15 cellular contexts compared by ENCODE assay signal in genomic region chr5:73654861-73655318, GRCh38. TPM values are rescaled to one million over a fixed set of nuclear protein-coding genes. Genes with fewer than 3 reads are reported as not detected.
DNase-seq lines count a peak whose midpoint lies in the region; ATAC-seq, FAIRE-seq and TF ChIP-seq lines count a peak whose summit lies in the region.
"Had no signal": no experiment of that assay in that cellular context is flagged by ENCODE, and none has a peak within 500 bp of the region (broad histone marks: within the 10 kb centered on the region; RNA-seq: fewer than 3 reads in every experiment).

No MANE protein-coding gene starts in this region.

- no peak overlapping the region for H3K56ac ChIP-seq in IMR-90 (ENCODE audit: extremely low read depth, insufficient read depth, low read length)

- H3K9me1 ChIP-seq in IMR-90 (ENCODE audit: insufficient read depth, low read length), result peaks cover 13% of the 10 kb centered on the region

- no peak overlapping the region for H2AK9ac ChIP-seq in IMR-90 (replicated peaks; ENCODE audit: low read depth, low read length, poor library complexity)

- H2BK5ac ChIP-seq in IMR-90 (ENCODE audit: low read depth, low read length, poor library complexity, severe bottlenecking), result no peak overlapping the region

- DNase-seq in A549 (ENCODE audit: low read depth in 1 of 2, low spot score in 1 of 2) (no peak), IMR-90 (peak; percentile 44), midbrain (lab: John Stamatoyannopoulos, UW) (peak; percentile 50), MG63 (no peak), left cardiac atrium (no peak), mesenteric fat pad (ENCODE audit: low spot score) (no peak)
- DNase-seq in T-helper 2 cell treated with Interferon-gamma antibody and Interleukin-4, amounts not matched to agents 5 μg/mL and 100 μg/mL, for 36 hours (ENCODE audit: low spot score), result no peak
- DNase-seq: activated naive CD4-positive, alpha-beta T cell treated with Interleukin-2 at 50 U/mL for 16 hours; body of pancreas; effector memory CD4-positive, alpha-beta T cell; kidney; NCI-H1092 treated with DMSO at 0.1 percent for 48 hours; stimulated activated CD4-positive, alpha-beta T cell treated with anti-CD3 and anti-CD28 coated beads, Interleukin-2, amount 100 ng/mL, for 48 hours had no signal

- H3K79me1 ChIP-seq in IMR-90 (ENCODE audit: low read depth in 1 of 2, low read length in 2 of 2), result peaks cover 28 to 56% of the 10 kb centered on the region in 2 experiments

- H4K5ac ChIP-seq in IMR-90 (ENCODE audit: low read depth, low read length), result no peak overlapping the region

- no peak overlapping the region for H2BK15ac ChIP-seq in IMR-90 (ENCODE audit: low read depth, low read length)

- H3K4me3 Mint-ChIP-seq in T-helper 2 cell treated with Interferon-gamma antibody and Interleukin-4, amounts not matched to agents 5 μg/mL and 100 μg/mL, for 36 hours, result no peak overlapping the region

- H4K20me1 ChIP-seq in IMR-90 (ENCODE audit: insufficient read depth, low read length), result peaks cover 4% of the 10 kb centered on the region; the same call in 1 of the 2 replicates

- H2BK120ac ChIP-seq in IMR-90 (ENCODE audit: low read depth, low read length), result no peak overlapping the region

- H3K9ac ChIP-seq in IMR-90 (ENCODE audit: low read depth, low read length), result no peak overlapping the region

- dilution Hi-C loops in IMR-90 (cut with HindIII; ENCODE audit: low sequenced_read_pairs, unreplicated experiment), result no loop called here

- CTCF ChIA-PET in A549 (lab: Yijun Ruan, JAX), result interaction anchor here (1.0 to 2.5 kb wide), 6 partner anchors 10 to 138 kb away, joined by 3 to 11 read pairs (median 3); no protein-coding TSS in a partner anchor
- CTCF ChIA-PET in IMR-90 (lab: Yijun Ruan, JAX), result interaction anchor here (1.4 kb wide), 1 partner anchor 19 kb away, joined by 4 read pairs; no protein-coding TSS in a partner anchor

- no peak overlapping the region for H2AK5ac ChIP-seq in IMR-90 (ENCODE audit: low read depth, low read length)

- H2AFZ ChIP-seq in IMR-90 (replicated peaks; ENCODE audit: low read length, poor library complexity), result no peak overlapping the region

- H3K4ac ChIP-seq in IMR-90 (ENCODE audit: low read depth, low read length), result no peak overlapping the region

- H3K27ac ChIP-seq in A549 (peak overlapping the region in 1 of 2 experiments; percentile 78; a peak in 3 of 6 replicates), IMR-90 (ENCODE audit: insufficient read depth, low read length) (no peak overlapping the region), cingulate gyrus (ENCODE audit: low read depth, low read length) (peak overlapping the region; percentile 76)
- H3K27ac ChIP-seq: prostate gland had no signal

- intact Hi-C loops in IMR-90 (cut with micrococcal nuclease) (no loop called here), left cardiac atrium (cut with DNase I) (no loop called here)

- TF ChIP-seq RAD21 in A549 (conservative IDR thresholded peaks at IDR 0.05 in 1 of 2, IDR thresholded peaks at IDR 0.05 in 1 of 2), result no peak
- TF ChIP-seq RAD21 in IMR-90 (IDR thresholded peaks at IDR 0.05; ENCODE audit: low read length), result no peak

- FAIRE-seq in A549 (lab: Jason Lieb, UNC), result no peak
- FAIRE-seq: kidney had no signal

- no peaks in the 10 kb centered on the region for H3K4me1 Mint-ChIP-seq in T-helper 2 cell treated with Interferon-gamma antibody and Interleukin-4, amounts not matched to agents 5 μg/mL and 100 μg/mL, for 36 hours (ENCODE audit: low read depth)

- H3K36me3 ChIP-seq in IMR-90 (ENCODE audit: control insufficient read depth, insufficient read depth, low read length) (no peaks in the 10 kb centered on the region), MG63 (no peaks in the 10 kb centered on the region; the same call in none of the 2 replicates)
- H3K36me3 ChIP-seq: prostate gland had no signal

- no peak overlapping the region for H3K27ac Mint-ChIP-seq in T-helper 2 cell treated with Interferon-gamma antibody and Interleukin-4, amounts not matched to agents 5 μg/mL and 100 μg/mL, for 36 hours

- in situ Hi-C loops in IMR-90 (cut with MboI; ENCODE audit: low sequenced_read_pairs), result no loop called here

- H3K9me3 ChIP-seq in A549 (no peaks in the 10 kb centered on the region), IMR-90 (ENCODE audit: control insufficient read depth, insufficient read depth, low read length) (no peaks in the 10 kb centered on the region), MG63 (no peaks in the 10 kb centered on the region)
- H3K9me3 ChIP-seq: body of pancreas, prostate gland had no signal

- 0 out of 4 replicates have a peak overlapping the region, but pooled peaks of 1 of the 2 experiments have one; percentile 15 for H4K8ac ChIP-seq in IMR-90 (ENCODE audit: low read depth in 2 of 2, low read length in 2 of 2)

- TF ChIP-seq POLR2A in A549 (IDR thresholded peaks at IDR 0.05; ENCODE audit: low read length), result no peak
- no peak for TF ChIP-seq POLR2A in IMR-90 (IDR thresholded peaks at IDR 0.05; ENCODE audit: low read depth, low read length)

- H3K4me1 ChIP-seq in A549 (peaks cover 37% of the 10 kb centered on the region), IMR-90 (ENCODE audit: control insufficient read depth, insufficient read depth, low read length) (peaks cover 8% of the 10 kb centered on the region; the same call in 1 of the 2 replicates)
- H3K4me1 ChIP-seq: prostate gland had no signal

- no peaks in the 10 kb centered on the region for H3K27me3 Mint-ChIP-seq in T-helper 2 cell treated with Interferon-gamma antibody and Interleukin-4, amounts not matched to agents 5 μg/mL and 100 μg/mL, for 36 hours (ENCODE audit: low read depth)

- BruUV-seq in IMR-90 (replicated peaks; lab: Mats Ljungman, UMichigan), result no TSS peak

- H3K9me3 Mint-ChIP-seq in T-helper 2 cell treated with Interferon-gamma antibody and Interleukin-4, amounts not matched to agents 5 μg/mL and 100 μg/mL, for 36 hours, result no peaks in the 10 kb centered on the region

- H3K18ac ChIP-seq in IMR-90 (ENCODE audit: low read depth, low read length), result no peak overlapping the region; the same call in 1 of the 2 replicates

- H3K4me2 ChIP-seq in A549 (peak overlapping the region; percentile 48; the same call in 2 of the 3 replicates), IMR-90 (ENCODE audit: low read depth, low read length) (no peak overlapping the region; the same call in 1 of the 2 replicates)

- H3K14ac ChIP-seq in IMR-90 (replicated peaks; ENCODE audit: low read depth, low read length), result no peak overlapping the region

- no peak overlapping the region for H4K91ac ChIP-seq in IMR-90 (ENCODE audit: insufficient read depth, low read depth, low read length)

- no peak for ATAC-seq in A549
- peak; percentile 29 for ATAC-seq in IMR-90 (ENCODE audit: low read depth)
- no peak for ATAC-seq in left cardiac atrium

- no peak overlapping the region for H2BK20ac ChIP-seq in IMR-90 (ENCODE audit: low read depth, low read length)

- TF ChIP-seq CTCF in A549 (IDR thresholded peaks at IDR 0.05), result no peak
- no peak for TF ChIP-seq CTCF in IMR-90 (conservative IDR thresholded peaks at IDR 0.05; ENCODE audit: low read depth, low read length)

- TF ChIP-seq EP300 in A549 (IDR thresholded peaks at IDR 0.05), result no peak

- H3K27me3 ChIP-seq in IMR-90 (ENCODE audit: control insufficient read depth, insufficient read depth, low read length) (no peaks in the 10 kb centered on the region), MG63 (no peaks in the 10 kb centered on the region)
- H3K27me3 ChIP-seq: body of pancreas had no signal

- POLR2A ChIA-PET in A549 (lab: Yijun Ruan, JAX), result no interaction called here
- POLR2A ChIA-PET in IMR-90 (lab: Charles Lee; ENCODE audit: unreplicated experiment), result no interaction called here

- H3K4me3 ChIP-seq in A549, result no peak overlapping the region
- no peak overlapping the region for H3K4me3 ChIP-seq in IMR-90 (ENCODE audit: insufficient read depth, low read depth, low read length)
- no peak overlapping the region for H3K4me3 ChIP-seq in MG63
- H3K4me3 ChIP-seq: body of pancreas, prostate gland had no signal

- H3K36me3 Mint-ChIP-seq in T-helper 2 cell treated with Interferon-gamma antibody and Interleukin-4, amounts not matched to agents 5 μg/mL and 100 μg/mL, for 36 hours (ENCODE audit: low read depth), result no peaks in the 10 kb centered on the region

- H3K23ac ChIP-seq in IMR-90 (ENCODE audit: low read depth, low read length), result peak overlapping the region; percentile 1; the same call in 1 of the 2 replicates

- 70% methylated on average over 2 of the region's 2 CpGs for WGBS in A549 (ENCODE audit: missing lambda C conversion rate)
- WGBS in IMR-90 (ENCODE audit: extremely low coverage in 2 of 2, insufficient read length in 1 of 2), 2 experiments, result 100% methylated on average over 1 of the region's 2 CpGs; no CpG with 5 or more reads in 1 of the 2 experiments

TF ChIP-seq in A549, 52 proteins besides CTCF, POLR2A, EP300 and RAD21:
- TF ChIP-seq SMC3 (IDR thresholded peaks at IDR 0.05) (no peak), CBX8 (IDR thresholded peaks at IDR 0.05) (no peak), ZSCAN20 (CRISPR knock-in tag; IDR thresholded peaks at IDR 0.05) (no peak), RARB (CRISPR knock-in tag; IDR thresholded peaks at IDR 0.05) (no peak), FOSB (CRISPR knock-in tag; IDR thresholded peaks at IDR 0.05) (no peak)

TF ChIP-seq in IMR-90, 13 proteins besides CTCF, POLR2A, EP300 and RAD21 (continues in another document):
- no peak for TF ChIP-seq SMC3 (IDR thresholded peaks at IDR 0.05; ENCODE audit: low read depth, low read length)
- TF ChIP-seq NFE2L2 (IDR thresholded peaks at IDR 0.05; ENCODE audit: low read depth, low read length), result no peak
- TF ChIP-seq MAFK (IDR thresholded peaks at IDR 0.05; ENCODE audit: low read depth, low read length), result no peak
- TF ChIP-seq MAZ (IDR thresholded peaks at IDR 0.05; ENCODE audit: borderline replicate concordance, low read depth, low read length), result no peak
- no peak for TF ChIP-seq RCOR1 (IDR thresholded peaks at IDR 0.05; ENCODE audit: insufficient replicate concordance, low read length)

RNA-seq across cellular contexts. Expression of gene ARHGEF28, which starts 28.9 kb away (rescaled TPM):
- polyA plus RNA-seq in A549 (2011; rRNA removed) (22.3 and 28.9 TPM in 2 replicates), A549 (2017; fragmentation: RNase III; extraction: RNeasy Plus Mini Kit Qiagen cat#74134 plus additional on column Dnase treatment) (14.8 to 17.6 TPM (median 17.0 TPM) in 3 replicates), IMR-90 (2012; rRNA removed) (3.6 TPM in 2 replicates)
- polyA plus RNA-seq in A549 (2012; cell fraction: cytosol; rRNA removed), result 4.2 and 5.0 TPM in 2 replicates
- polyA plus RNA-seq in A549 (2012; cell fraction: nucleus; rRNA removed), result 14.0 and 16.4 TPM in 2 replicates
- 86.4 and 88.2 TPM in 2 replicates for polyA minus RNA-seq in A549 (2011; rRNA and poly(A)+ RNA removed)
- total RNA-seq in IMR-90 (2012; rRNA removed) (13.9 and 16.0 TPM in 2 replicates), left cardiac atrium (1 to 10 TPM; 2.6 to 3.1 TPM), mesenteric fat pad (9.4 TPM)
- polyA plus RNA-seq in IMR-90 (2012; cell fraction: cytosol; rRNA removed), result 1.3 and 1.6 TPM in 2 replicates
- 9.9 and 15.0 TPM in 2 replicates for polyA plus RNA-seq in IMR-90 (2012; cell fraction: nucleus; rRNA removed; ENCODE audit: low replicate concordance)
- 7.6 and 8.0 TPM in 2 replicates for total RNA-seq in MG63 (2014; rRNA removed; shearing (Covaris generic); ENCODE audit: low replicate concordance)

Comparison
In these comparisons a context has a peak if more than half of its experiments do, and no peak if none do; other contexts are left out.
1. DNase-seq: peak in IMR-90 (single experiment) and midbrain (single experiment); none in A549 (0 of 2), T-helper 2 cell treated with Interferon-gamma antibody and Interleukin-4, amounts not matched to agents 5 μg/mL and 100 μg/mL, for 36 hours (single experiment), MG63 (single experiment), left cardiac atrium (single experiment) and mesenteric fat pad (single experiment).